In the genomic region with DNA sequence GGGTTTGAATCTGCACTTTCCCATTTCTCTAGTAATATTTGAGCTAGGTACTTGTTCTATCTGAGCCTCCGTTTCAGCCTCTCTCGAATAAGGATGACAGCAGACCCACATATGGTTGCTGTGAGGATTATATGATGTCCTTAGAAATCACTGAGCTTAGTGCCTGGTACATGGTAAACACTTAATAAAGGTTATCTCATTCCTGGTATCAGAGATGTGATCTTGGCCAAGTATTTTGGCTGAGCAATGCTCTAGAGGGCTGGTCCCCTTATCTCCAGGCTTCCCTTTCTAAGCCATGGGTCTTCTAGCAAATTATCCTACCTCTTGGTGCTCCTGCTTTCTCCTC, we compare ENCODE assay signal across 8 cellular contexts. TPM values are rescaled to one million over a fixed set of nuclear protein-coding genes. Genes with fewer than 3 reads are reported as not detected.
DNase-seq lines count a peak whose midpoint lies in the region; ATAC-seq and TF ChIP-seq lines count a peak whose summit lies in the region.

No MANE protein-coding gene starts in this region.

- no peaks in the 10 kb centered on the region for H3K9me3 ChIP-seq in BE2C

- DNase-seq in BE2C = no peak
- DNase-seq in central memory CD8-positive, alpha-beta T cell (ENCODE audit: low spot score in 2 of 2) = no peak
- DNase-seq in naive thymus-derived CD8-positive, alpha-beta T cell = no peak
- no peak for DNase-seq in NCI-H526 treated with DMSO at 0.1 percent for 48 hours (lab: John Stamatoyannopoulos, UW)
- DNase-seq in ACHN = no peak
- DNase-seq in hepatic stellate cell (ENCODE audit: low spot score) = no peak

- no peaks in the 10 kb centered on the region for H3K4me1 ChIP-seq in BE2C

- in situ Hi-C loops in ACHN (cut with HindIII; ENCODE audit: low pct_ligation_motif_present, low pct_unique_long_range_greater_than_20kb, low sequenced_read_pairs) = no loop called here

- TF ChIP-seq POLR2A in GM18505 (IDR thresholded peaks at IDR 0.05; ENCODE audit: borderline replicate concordance, extremely low read depth, insufficient read depth, insufficient read length) = no peak

- peaks cover 30% of the 10 kb centered on the region for H3K4me1 Mint-ChIP-seq in central memory CD8-positive, alpha-beta T cell
- peaks cover 17 to 30% (median 28%) of the 10 kb centered on the region in 4 donors for H3K4me1 Mint-ChIP-seq in naive thymus-derived CD8-positive, alpha-beta T cell

- no peak for TF ChIP-seq CTCF in BE2C (IDR thresholded peaks at IDR 0.05; ENCODE audit: low read depth, low read length)

- H3K4me3 ChIP-seq in BE2C (ENCODE audit: low read depth, low read length) = peak overlapping the region; percentile 85

- H3K4me3 Mint-ChIP-seq in central memory CD8-positive, alpha-beta T cell = peak overlapping the region; percentile 95
- H3K4me3 Mint-ChIP-seq in naive thymus-derived CD8-positive, alpha-beta T cell = peak overlapping the region; percentile 94 to 100 (median 99)

- no peaks in the 10 kb centered on the region for H3K27me3 Mint-ChIP-seq in central memory CD8-positive, alpha-beta T cell
- H3K27me3 Mint-ChIP-seq in naive thymus-derived CD8-positive, alpha-beta T cell = no peaks in the 10 kb centered on the region

- H3K36me3 ChIP-seq in BE2C = no peaks in the 10 kb centered on the region

- ATAC-seq in HG03457 (IDR thresholded peaks at IDR 0.05; ENCODE audit: unreplicated experiment) (peak; percentile 1), GM18505 (IDR thresholded peaks at IDR 0.05; ENCODE audit: unreplicated experiment) (no peak)
- peak; percentile 4 for ATAC-seq in central memory CD8-positive, alpha-beta T cell (replicated peaks; ENCODE audit: extremely low read depth, poor library complexity, severe bottlenecking)
- peak in 1 of 2 donors; percentile 3 for ATAC-seq in naive thymus-derived CD8-positive, alpha-beta T cell

- no peaks in the 10 kb centered on the region for H3K27me3 ChIP-seq in BE2C

- H3K36me3 Mint-ChIP-seq in central memory CD8-positive, alpha-beta T cell (ENCODE audit: insufficient read depth) = peaks cover 18% of the 10 kb centered on the region
- peaks cover 0 to 2% (median 0%) of the 10 kb centered on the region in 3 donors for H3K36me3 Mint-ChIP-seq in naive thymus-derived CD8-positive, alpha-beta T cell

- peak overlapping the region; percentile 95 for H3K27ac Mint-ChIP-seq in central memory CD8-positive, alpha-beta T cell (ENCODE audit: low read depth)
- H3K27ac Mint-ChIP-seq in naive thymus-derived CD8-positive, alpha-beta T cell = peak overlapping the region; percentile 93 to 99 (median 99)

- no peaks in the 10 kb centered on the region for H3K9me3 Mint-ChIP-seq in central memory CD8-positive, alpha-beta T cell
- no peaks in the 10 kb centered on the region for H3K9me3 Mint-ChIP-seq in naive thymus-derived CD8-positive, alpha-beta T cell

- POLR2A ChIA-PET in naive thymus-derived CD8-positive, alpha-beta T cell (lab: Charles Lee) = interaction anchor here (0.6 to 4.3 kb wide), 10 partner anchors 13 to 1386 kb away, joined by 3 to 43 read pairs (median 4); a partner anchor contains a TSS

RNA-seq across cellular contexts. Expression of a gene that starts 0.4 kb away (rescaled TPM):
- 83.7 TPM for polyA plus RNA-seq in BE2C (2012; ENCODE audit: insufficient read depth, insufficient read length, low read depth)
- total RNA-seq in naive thymus-derived CD8-positive, alpha-beta T cell = 100 to 1,000 TPM; 142 to 143 TPM
- 100 to 1,000 TPM in 2 of 3 donors, 10 to 100 TPM in 1; 92.6 to 141 (median 109) TPM for polyA plus RNA-seq in naive thymus-derived CD8-positive, alpha-beta T cell
